8 cellular contexts compared by ENCODE assay signal in genomic region chr14:60093088-60093487, GRCh38. TPM values are rescaled to one million over a fixed set of nuclear protein-coding genes. Genes with fewer than 3 reads are reported as not detected.
A peak's percentile ranks its signal among the peaks of the same experiment; 100 is the strongest.
DNase-seq lines count a peak whose midpoint lies in the region; ATAC-seq, FAIRE-seq and TF ChIP-seq lines count a peak whose summit lies in the region.

No MANE protein-coding gene starts in this region.

- DNase-seq in right atrium auricular region (ENCODE audit: low spot score): no peak
- no peak for DNase-seq in cardiac septum (ENCODE audit: low spot score)
- no peak for DNase-seq in K562 (ENCODE audit: extremely low read depth in 1 of 4, low spot score in 3 of 4)
- DNase-seq in mesenchymal stem cell: peak; percentile 38
- DNase-seq in activated effector memory CD4-positive, alpha-beta T cell treated with Interleukin-2 at 50 U/mL for 16 hours: no peak
- DNase-seq in NCI-H1092 treated with DMSO at 0.1 percent for 48 hours (lab: John Stamatoyannopoulos, UW): no peak
- DNase-seq in NCI-H345 treated with DMSO at 0.1 percent for 48 hours (lab: John Stamatoyannopoulos, UW; ENCODE audit: unreplicated experiment): no peak

- TF ChIP-seq EP300 in K562 (IDR thresholded peaks at IDR 0.05; ENCODE audit: low read length): no peak

- no peak for TF ChIP-seq CTCF in right atrium auricular region (IDR thresholded peaks at IDR 0.05)
- TF ChIP-seq CTCF in K562 (IDR thresholded peaks at IDR 0.05 in 2 of 3, conservative IDR thresholded peaks at IDR 0.05 in 1 of 3; ENCODE audit: insufficient read depth in 2 of 3, low read depth in 1 of 3, low read length in 3 of 3): no peak

- peak overlapping the region; percentile 63 for H2BK5ac ChIP-seq in mesenchymal stem cell (ENCODE audit: low read depth, low read length, poor library complexity, severe bottlenecking)

- peak overlapping the region; percentile 96 to 99 for H3K27ac ChIP-seq in right atrium auricular region
- peak overlapping the region; percentile 99 for H3K27ac ChIP-seq in K562 (ENCODE audit: extremely low read depth, low read depth, low read length)
- H3K27ac ChIP-seq in mesenchymal stem cell (ENCODE audit: low read length, poor library complexity, severe bottlenecking): peak overlapping the region; percentile 90

- H3K36me3 ChIP-seq in right atrium auricular region (no peaks in the 10 kb centered on the region), K562 (ENCODE audit: control insufficient read depth, insufficient read depth, low read length) (peaks cover 16% of the 10 kb centered on the region; the same call in 2 of the 3 replicates), mesenchymal stem cell (ENCODE audit: control insufficient read depth in 1 of 2, insufficient read depth in 2 of 2, low read depth in 1 of 2, low read length in 2 of 2) (peaks cover 4 to 11% of the 10 kb centered on the region in 2 experiments)

- H3K4ac ChIP-seq in mesenchymal stem cell (ENCODE audit: low read depth in 1 of 2, low read length in 2 of 2): no peak overlapping the region

- no peak overlapping the region for H2BK15ac ChIP-seq in mesenchymal stem cell (ENCODE audit: low read depth, poor library complexity, severe bottlenecking)

- FAIRE-seq in K562 (lab: Jason Lieb, UNC): no peak

- peaks cover 0 to 49% of the 10 kb centered on the region in 2 donors for H3K4me1 ChIP-seq in right atrium auricular region
- H3K4me1 ChIP-seq in K562 (replicated peaks in 1 of 2; ENCODE audit: control insufficient read depth in 2 of 2, insufficient read depth in 2 of 2, low read length in 2 of 2): peaks cover 0 to 21% of the 10 kb centered on the region in 2 experiments; a peak in 3 of 5 replicates
- H3K4me1 ChIP-seq in mesenchymal stem cell (ENCODE audit: control insufficient read depth, insufficient read depth, low read depth, low read length): peaks cover 5% of the 10 kb centered on the region

- H3K79me2 ChIP-seq in K562 (ENCODE audit: control insufficient read depth, insufficient read depth, low read length): peaks cover 60% of the 10 kb centered on the region

- no peak for TF ChIP-seq POLR2A in K562 (conservative IDR thresholded peaks at IDR 0.05)

- H3K4me2 ChIP-seq in K562 (ENCODE audit: insufficient read depth, low read length) (peak overlapping the region; percentile 84), mesenchymal stem cell (ENCODE audit: low read length, poor library complexity, severe bottlenecking) (peak overlapping the region; percentile 71)

- no peak overlapping the region for H2BK120ac ChIP-seq in mesenchymal stem cell (ENCODE audit: low read depth, low read length)

- H3K14ac ChIP-seq in mesenchymal stem cell (ENCODE audit: low read length in 2 of 2): no peak overlapping the region

- H3K4me3 ChIP-seq in right atrium auricular region (peak overlapping the region; percentile 66 to 67), K562 (peak overlapping the region; percentile 76), mesenchymal stem cell (ENCODE audit: insufficient read depth in 1 of 2, low read depth in 1 of 2, low read length in 2 of 2) (peak overlapping the region; percentile 40 to 98)

- H4K20me1 ChIP-seq in K562 (replicated peaks; ENCODE audit: control insufficient read depth, insufficient read depth, low read length): no peaks in the 10 kb centered on the region

- no peak overlapping the region for H4K8ac ChIP-seq in mesenchymal stem cell (ENCODE audit: low read length)

- TF ChIP-seq RAD21 in K562 (CRISPR knock-in tag; conservative IDR thresholded peaks at IDR 0.05 in 1 of 2, IDR thresholded peaks at IDR 0.05 in 1 of 2): no peak

- H2AK5ac ChIP-seq in mesenchymal stem cell (ENCODE audit: low read length, severe bottlenecking): peak overlapping the region; percentile 50

- H3K9me3 ChIP-seq in right atrium auricular region (no peaks in the 10 kb centered on the region), K562 (replicated peaks; ENCODE audit: control insufficient read depth, insufficient read depth, low read depth, low read length) (no peaks in the 10 kb centered on the region; the same call in 1 of the 2 replicates), mesenchymal stem cell (ENCODE audit: control insufficient read depth, low read length) (no peaks in the 10 kb centered on the region)

- no peak overlapping the region for H3K18ac ChIP-seq in mesenchymal stem cell (ENCODE audit: low read depth in 1 of 2, low read length in 2 of 2)

- no peak overlapping the region for H2BK12ac ChIP-seq in mesenchymal stem cell (ENCODE audit: low read length in 2 of 2)

- POLR2A ChIA-PET in K562 (lab: Yijun Ruan, JAX): no interaction called here

- no TSS peak for BruUV-seq in K562 (replicated peaks; lab: Mats Ljungman, UMichigan)

- 0% methylated on average over 2 of the region's 3 CpGs for WGBS in K562 (ENCODE audit: insufficient coverage, low coverage, missing lambda C conversion rate)
- no CpG with 5 or more reads among the region's 3 CpGs for WGBS in mesenchymal stem cell

- no peaks in the 10 kb centered on the region for H3K79me1 ChIP-seq in mesenchymal stem cell (replicated peaks; ENCODE audit: low read length, poor library complexity, severe bottlenecking)

- intact Hi-C loops in cardiac septum (cut with DNase I): loop anchor here (2.0 kb wide), 1 partner anchor 156 kb away; the partner anchor contains the start of gene PPM1A
- intact Hi-C loops in K562 (cut with micrococcal nuclease): loop anchor here (2.0 to 5.0 kb wide), 2 partner anchors 72 to 154 kb away; partner anchors contain the start of genes DHRS7 and PPM1A

- H2AFZ ChIP-seq in K562 (ENCODE audit: low read depth, low read length) (no peak overlapping the region), mesenchymal stem cell (ENCODE audit: low read depth, low read length) (no peak overlapping the region)

- H3K23ac ChIP-seq in mesenchymal stem cell (ENCODE audit: low read length in 2 of 2): no peak overlapping the region

- no peaks in the 10 kb centered on the region for H3K9me1 ChIP-seq in K562 (ENCODE audit: control insufficient read depth, insufficient read depth, low read length)

- in situ Hi-C loops in K562 (cut with MboI): no loop called here

- H4K91ac ChIP-seq in mesenchymal stem cell (ENCODE audit: low read length): no peak overlapping the region

- H3K27me3 ChIP-seq in right atrium auricular region (no peaks in the 10 kb centered on the region), K562 (ENCODE audit: control insufficient read depth in 2 of 2, insufficient read depth in 2 of 2, low read length in 2 of 2) (no peaks in the 10 kb centered on the region), mesenchymal stem cell (ENCODE audit: control insufficient read depth in 1 of 2, insufficient read depth in 1 of 2, low read length in 2 of 2) (no peaks in the 10 kb centered on the region)

- CTCF ChIA-PET in K562 (lab: Yijun Ruan, JAX; ENCODE audit: low intra/inter-chr PET ratio): no interaction called here

- H3K9ac ChIP-seq in K562 (ENCODE audit: insufficient read depth in 1 of 2, low read depth in 2 of 2, low read length in 2 of 2) (peak overlapping the region; percentile 80 to 83; a peak in 3 of 4 replicates), mesenchymal stem cell (ENCODE audit: low read length) (peak overlapping the region; percentile 100)

- no peak for ATAC-seq in K562
- ATAC-seq in HG02938 (IDR thresholded peaks at IDR 0.05; ENCODE audit: unreplicated experiment): no peak

TF ChIP-seq in K562, 482 proteins besides CTCF, POLR2A, EP300 and RAD21 (continues in another document):
- TF ChIP-seq CEBPG (CRISPR knock-in tag; IDR thresholded peaks at IDR 0.05): no peak
- peak in 1 of 2 experiments; percentile 70; a peak in 2 of 4 replicates for TF ChIP-seq CEBPG (tag; conservative IDR thresholded peaks at IDR 0.05 in 1 of 2, IDR thresholded peaks at IDR 0.05 in 1 of 2)
- TF ChIP-seq STAT6 (CRISPR knock-in tag; IDR thresholded peaks at IDR 0.05): no peak

RNA-seq across cellular contexts. Expression of gene PCNX4, which starts 1.4 kb away (rescaled TPM):
- total RNA-seq in right atrium auricular region: 10 to 100 TPM; 63.2 to 65.0 TPM
- total RNA-seq in cardiac septum: 44.2 TPM
- total RNA-seq in K562 (2011; cell fraction: chromatin; rRNA removed; ENCODE audit: low replicate concordance): 47.4 and 109 TPM in 2 replicates
- total RNA-seq in K562 (2011; cell fraction: nucleolus; rRNA removed): 16.8 and 25.7 TPM in 2 replicates
- 48.0 and 56.9 TPM in 2 replicates for total RNA-seq in K562 (2011; cell fraction: nucleoplasm; rRNA removed)
- 18.1 and 21.7 TPM in 2 replicates for total RNA-seq in K562 (2014; rRNA removed)
- total RNA-seq in K562 (2014; rRNA removed; fragmentation: Illumina TruSeq; extraction: Trizol): 29.0 and 31.5 TPM in 2 replicates
- 40.9 and 42.8 TPM in 2 replicates for total RNA-seq in K562 (2015; rRNA removed; fragmentation: Illumina TruSeq; extraction: Trizol)
- 25.9 and 35.5 TPM in 2 replicates for total RNA-seq in K562 (2021)
- polyA plus RNA-seq in K562 (2011; rRNA removed): 17.6 and 22.4 TPM in 2 replicates
- polyA plus RNA-seq in K562 (2011; cell fraction: cytosol; rRNA removed): 12.4 and 18.5 TPM in 2 replicates
- 37.6 and 44.8 TPM in 2 replicates for polyA plus RNA-seq in K562 (2011; cell fraction: nucleus; rRNA removed)
- polyA plus RNA-seq in K562 (2012): 14.8 and 17.1 TPM in 2 replicates
- polyA plus RNA-seq in K562 (2014; fragmentation: Illumina TruSeq; extraction: Trizol): 31.1 and 41.2 TPM in 2 replicates
- polyA plus RNA-seq in K562 (2014; fragmentation: Nextera tagmentation; extraction: Ambion mirVana): 10 to 100 TPM; 10.0 to 12.0 TPM
- 16.2 and 18.8 TPM in 2 replicates for polyA plus RNA-seq in K562 (2014; rRNA removed)
- polyA minus RNA-seq in K562 (2011; rRNA and poly(A)+ RNA removed): 65.3 and 73.0 TPM in 2 replicates
- polyA minus RNA-seq in K562 (2011; cell fraction: cytosol; rRNA and poly(A)+ RNA removed): 10.9 and 21.6 TPM in 2 replicates
- polyA minus RNA-seq in K562 (2011; cell fraction: nucleus; rRNA and poly(A)+ RNA removed): 20.2 and 37.7 TPM in 2 replicates
- polyA plus RNA-seq in mesenchymal stem cell (2013, experiment 1 of 2): 95.7 TPM
- 101 TPM for polyA plus RNA-seq in mesenchymal stem cell (2013, experiment 2 of 2)
